13 cellular contexts compared by ENCODE assay signal in the genomic region with DNA sequence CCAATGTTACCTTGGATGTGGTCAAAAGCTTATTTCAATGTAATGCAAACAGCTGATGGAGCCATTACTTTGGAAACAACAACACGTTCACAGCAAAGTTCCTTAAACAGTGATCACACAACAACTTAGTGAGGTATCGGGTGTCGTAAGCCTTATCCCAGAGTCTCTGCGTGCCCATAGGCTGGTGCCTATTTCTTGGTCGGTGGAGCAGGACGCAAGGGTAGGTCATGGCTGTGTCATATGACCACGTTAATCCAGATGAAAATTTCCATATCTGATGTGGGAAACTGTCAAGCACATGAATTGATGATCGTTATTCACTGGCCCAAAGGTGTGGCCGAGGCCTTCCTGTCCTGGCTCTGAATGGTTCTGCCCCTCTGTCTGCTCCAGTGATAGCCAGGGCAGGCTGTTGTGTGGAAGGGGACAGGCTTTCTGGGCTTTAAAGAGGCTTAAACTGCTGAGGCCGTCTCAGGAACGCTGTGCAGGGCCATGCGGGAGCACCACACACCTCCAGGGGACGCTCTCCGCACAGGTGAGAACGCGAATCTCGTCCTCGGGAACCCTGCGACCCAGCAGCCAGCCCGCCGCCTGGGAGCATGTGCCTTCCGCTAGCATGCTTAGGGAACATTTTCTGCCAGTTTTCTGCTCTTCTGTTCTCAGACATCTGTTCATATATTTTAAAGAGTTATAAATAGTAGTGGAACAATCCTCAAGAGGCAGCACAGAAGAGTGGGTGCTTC.
DNase-seq lines count a peak whose midpoint lies in the region; ATAC-seq, FAIRE-seq and TF ChIP-seq lines count a peak whose summit lies in the region.
"Had no signal": no experiment of that assay in that cellular context is flagged by ENCODE, and none has a peak within 500 bp of the region (broad histone marks: within the 10 kb centered on the region; RNA-seq: fewer than 3 reads in every experiment).

No MANE protein-coding gene starts in this region.

- H3K9me3 Mint-ChIP-seq in type B pancreatic cell: no peaks in the 10 kb centered on the region
- H3K9me3 Mint-ChIP-seq: activated T-cell treated with anti-CD3 and anti-CD28 coated beads, Interleukin-2, amount 50 U/mL, for 72 hours; naive thymus-derived CD4-positive, alpha-beta T cell had no signal

- no peaks in the 10 kb centered on the region for H4K20me1 ChIP-seq in HepG2 (ENCODE audit: insufficient read depth, low read length)

- H3K4me3 Mint-ChIP-seq in type B pancreatic cell: peak overlapping the region; percentile 43
- H3K4me3 Mint-ChIP-seq: activated T-cell treated with anti-CD3 and anti-CD28 coated beads, Interleukin-2, amount 50 U/mL, for 72 hours; naive thymus-derived CD4-positive, alpha-beta T cell had no signal

- no peak for FAIRE-seq in HepG2 (lab: Jason Lieb, UNC)
- FAIRE-seq: kidney had no signal

- TF ChIP-seq RAD21 in HepG2 (CRISPR knock-in tag; IDR thresholded peaks at IDR 0.05): no peak

- CTCF ChIA-PET in HepG2 (lab: Yijun Ruan, JAX; ENCODE audit: low intra/inter-chr PET ratio, low total read pairs) (no interaction called here), A673 (lab: Charles Lee) (no interaction called here)

- peaks cover 3 to 10% of the 10 kb centered on the region in 2 experiments; a peak in 3 of 5 replicates for H3K36me3 ChIP-seq in HepG2 (replicated peaks in 1 of 2; ENCODE audit: control insufficient read depth in 1 of 2, insufficient read depth in 2 of 2, low read length in 2 of 2)
- H3K36me3 ChIP-seq in right lobe of liver: no peaks in the 10 kb centered on the region
- H3K36me3 ChIP-seq in iPS DF 6.9 (ENCODE audit: control insufficient read depth, insufficient read depth, low read length): no peaks in the 10 kb centered on the region
- no peaks in the 10 kb centered on the region for H3K36me3 ChIP-seq in A673 (ENCODE audit: insufficient read depth, low read length, poor library complexity, severe bottlenecking)

- ATAC-seq in HepG2 (no peak), right lobe of liver (no peak)

- no peak overlapping the region for H3K27ac Mint-ChIP-seq in type B pancreatic cell
- H3K27ac Mint-ChIP-seq: activated T-cell treated with anti-CD3 and anti-CD28 coated beads, Interleukin-2, amount 50 U/mL, for 72 hours; naive thymus-derived CD4-positive, alpha-beta T cell had no signal

- H2AFZ ChIP-seq in HepG2 (ENCODE audit: low read length): no peak overlapping the region

- BruUV-seq in HepG2 (replicated peaks; lab: Mats Ljungman, UMichigan) (no TSS peak), A673 (replicated peaks; lab: Mats Ljungman, UMichigan) (no TSS peak)

- H3K9ac ChIP-seq in HepG2 (ENCODE audit: insufficient read depth, low read depth, low read length): no peak overlapping the region

- TF ChIP-seq EP300 in HepG2 (IDR thresholded peaks at IDR 0.05; ENCODE audit: low read depth in 2 of 2, low read length in 2 of 2) (no peak), HepG2 (CRISPR knock-in tag; IDR thresholded peaks at IDR 0.05; ENCODE audit: borderline replicate concordance) (no peak)

- H3K27me3 Mint-ChIP-seq in type B pancreatic cell: no peaks in the 10 kb centered on the region
- H3K27me3 Mint-ChIP-seq: naive thymus-derived CD4-positive, alpha-beta T cell had no signal

- H3K4me1 ChIP-seq in HepG2 (ENCODE audit: insufficient read depth, low read length) (no peaks in the 10 kb centered on the region), right lobe of liver (peaks cover 0 to 4% (median 0%) of the 10 kb centered on the region in 4 donors), iPS DF 6.9 (ENCODE audit: control insufficient read depth, insufficient read depth, low read length) (0 out of 2 replicates have a peak, but pooled peaks cover 2% of the 10 kb centered on the region), A673 (ENCODE audit: insufficient read depth, low read length, poor library complexity, severe bottlenecking) (no peaks in the 10 kb centered on the region)

- peaks cover 57% of the 10 kb centered on the region for H3K4me1 Mint-ChIP-seq in type B pancreatic cell (ENCODE audit: unreplicated experiment)

- no peak overlapping the region for H3K4me2 ChIP-seq in HepG2 (ENCODE audit: low read depth, low read length)

- peak; percentile 39 for TF ChIP-seq CTCF in HepG2 (CRISPR knock-in tag; IDR thresholded peaks at IDR 0.05)
- no peak for TF ChIP-seq CTCF in right lobe of liver (IDR thresholded peaks at IDR 0.05)
- TF ChIP-seq CTCF in astrocyte of the spinal cord (IDR thresholded peaks at IDR 0.05; ENCODE audit: low read depth, low read length): peak; percentile 26
- TF ChIP-seq CTCF in type B pancreatic cell (conservative IDR thresholded peaks at IDR 0.05): peak; percentile 37
- TF ChIP-seq CTCF in A673 (conservative IDR thresholded peaks at IDR 0.05; ENCODE audit: low read depth, low read length): no peak

- H3K36me3 Mint-ChIP-seq in type B pancreatic cell: peaks cover 52% of the 10 kb centered on the region

- H3K27ac ChIP-seq in HepG2 (ENCODE audit: extremely low read length, insufficient read depth, low read length) (no peak overlapping the region), right lobe of liver (no peak overlapping the region), iPS DF 6.9 (ENCODE audit: low read length) (no peak overlapping the region), A673 (ENCODE audit: low read depth, low read length, poor library complexity, severe bottlenecking) (no peak overlapping the region)
- H3K27ac ChIP-seq: vagina had no signal

- H3K9me3 ChIP-seq in HepG2 (ENCODE audit: low read length) (no peaks in the 10 kb centered on the region), right lobe of liver (no peaks in the 10 kb centered on the region), iPS DF 6.9 (ENCODE audit: control insufficient read depth, insufficient read depth, low read length) (no peaks in the 10 kb centered on the region), A673 (ENCODE audit: low read depth, low read length, poor library complexity, severe bottlenecking) (no peaks in the 10 kb centered on the region)
- H3K9me3 ChIP-seq: vagina had no signal

- in situ Hi-C loops in HepG2 (cut with HindIII; ENCODE audit: extremely low pct_ligation_motif_present, low pct_unique_long_range_greater_than_20kb) (no loop called here), astrocyte of the spinal cord (cut with HindIII; ENCODE audit: low sequenced_read_pairs) (no loop called here)

- H3K4me3 ChIP-seq in HepG2 (replicated peaks in 1 of 3; ENCODE audit: insufficient read depth in 1 of 3, low read depth in 2 of 3, low read length in 3 of 3): no peak overlapping the region
- H3K4me3 ChIP-seq in right lobe of liver: no peak overlapping the region
- no peak overlapping the region for H3K4me3 ChIP-seq in astrocyte of the spinal cord (ENCODE audit: low read depth, low read length)
- H3K4me3 ChIP-seq in iPS DF 6.9 (ENCODE audit: low read length): no peak overlapping the region
- no peak overlapping the region for H3K4me3 ChIP-seq in A673 (ENCODE audit: low read depth, low read length, poor library complexity, severe bottlenecking)
- H3K4me3 ChIP-seq: vagina had no signal

- H3K79me2 ChIP-seq in HepG2 (ENCODE audit: insufficient read depth, low read length): no peaks in the 10 kb centered on the region

- WGBS in HepG2 (ENCODE audit: low lambda C conversion rate): 92% methylated on average over 16 of the region's 22 CpGs
- 90% methylated on average over 16 of the region's 22 CpGs for WGBS in right lobe of liver (ENCODE audit: insufficient coverage, low coverage, low lambda C conversion rate, missing lambda C conversion rate)
- no CpG with 5 or more reads among the region's 22 CpGs for WGBS in iPS DF 6.9 (ENCODE audit: insufficient coverage, insufficient read length)

- H3K27me3 ChIP-seq in HepG2 (ENCODE audit: control insufficient read depth in 1 of 2, insufficient read depth in 2 of 2, low read length in 2 of 2): no peaks in the 10 kb centered on the region
- H3K27me3 ChIP-seq in right lobe of liver: no peaks in the 10 kb centered on the region
- no peaks in the 10 kb centered on the region for H3K27me3 ChIP-seq in iPS DF 6.9 (ENCODE audit: control insufficient read depth, insufficient read depth, low read length)
- H3K27me3 ChIP-seq in A673 (replicated peaks; ENCODE audit: insufficient read depth, low read depth, low read length, poor library complexity): no peaks in the 10 kb centered on the region
- H3K27me3 ChIP-seq: vagina had no signal

- TF ChIP-seq POLR2A in HepG2 (IDR thresholded peaks at IDR 0.05; ENCODE audit: insufficient read depth in 1 of 2, low read depth in 2 of 2, low read length in 2 of 2) (no peak), right lobe of liver (IDR thresholded peaks at IDR 0.05) (no peak)

- POLR2A ChIA-PET in HepG2 (lab: Yijun Ruan, JAX): no interaction called here
- POLR2A ChIA-PET in A673 (lab: Charles Lee; ENCODE audit: low non-redundant PET): no interaction called here

- DNase-seq in HepG2 (ENCODE audit: low spot score) (no peak), right lobe of liver (no peak), astrocyte of the spinal cord (ENCODE audit: low read depth, low spot score) (no peak), iPS DF 6.9 (ENCODE audit: low read depth, low spot score) (peak; percentile 90), type B pancreatic cell (ENCODE audit: extremely low spot score, unreplicated experiment) (no peak), GOT3 (lab: John Stamatoyannopoulos, UW) (no peak), OCI-M1 (lab: John Stamatoyannopoulos, UW) (no peak), A673 (ENCODE audit: low spot score) (no peak)
- DNase-seq: kidney; MM.1S; naive thymus-derived CD4-positive, alpha-beta T cell had no signal

- intact Hi-C loops in HepG2 (cut with micrococcal nuclease; ENCODE audit: unreplicated experiment) (no loop called here), right lobe of liver (cut with DNase I) (no loop called here), A673 (cut with micrococcal nuclease; ENCODE audit: unreplicated experiment) (no loop called here)

TF ChIP-seq in HepG2, 621 proteins besides CTCF, POLR2A, EP300 and RAD21 (continues in another document):
- TF ChIP-seq MBNL3 (CRISPR knock-in tag; conservative IDR thresholded peaks at IDR 0.05) (no peak), RXRA (CRISPR knock-in tag; IDR thresholded peaks at IDR 0.05) (no peak)

Comparison
In these comparisons a context has a peak if more than half of its experiments do, and no peak if none do; other contexts are left out.
1. CTCF ChIP-seq: peak in HepG2 (single experiment), astrocyte of the spinal cord (single experiment) and type B pancreatic cell (single experiment); none in right lobe of liver (0 of 4) and A673 (single experiment).